7 cellular contexts compared by ENCODE assay signal in the genomic region with DNA sequence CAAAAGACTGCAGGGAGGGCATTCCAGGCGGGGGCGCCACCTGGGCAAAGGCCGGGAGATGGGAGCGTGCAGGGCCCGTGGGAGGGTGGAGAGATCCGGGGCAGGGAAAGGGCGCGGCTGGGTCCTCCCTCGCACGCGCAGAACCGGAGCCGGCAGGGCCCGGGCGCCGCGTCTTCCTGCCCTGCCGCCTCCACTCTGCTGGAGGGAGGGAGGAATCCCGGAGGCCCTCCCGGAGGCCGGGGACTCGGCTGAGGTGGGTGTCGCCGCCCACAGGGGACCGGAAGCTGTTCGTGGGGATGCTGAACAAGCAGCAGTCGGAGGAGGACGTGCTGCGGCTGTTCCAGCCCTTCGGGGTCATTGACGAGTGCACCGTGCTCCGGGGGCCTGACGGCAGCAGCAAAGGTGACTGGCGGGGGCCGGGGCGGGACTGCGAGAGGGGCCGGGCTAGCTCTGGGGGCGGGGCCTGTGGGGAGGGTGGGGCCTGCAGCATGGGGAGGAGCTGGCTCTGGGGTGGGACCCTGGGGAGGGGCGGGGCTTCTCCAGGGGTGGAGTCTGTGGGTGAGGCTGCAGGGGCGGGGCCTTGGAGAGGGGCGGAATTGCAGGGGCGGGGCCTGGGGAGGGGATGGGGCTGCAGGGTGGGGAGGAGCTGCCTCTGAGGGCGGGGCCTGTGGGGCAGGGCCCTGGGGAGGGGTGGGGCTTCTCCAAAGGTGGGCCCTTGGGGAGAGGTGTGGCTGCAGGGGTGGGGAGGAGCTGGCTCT. TPM values are rescaled to one million over a fixed set of nuclear protein-coding genes. Genes with fewer than 3 reads are reported as not detected.
DNase-seq lines count a peak whose midpoint lies in the region; ATAC-seq and TF ChIP-seq lines count a peak whose summit lies in the region.

No MANE protein-coding gene starts in this region.

- H3K4me3 ChIP-seq in hepatocyte, result no peak overlapping the region
- peak overlapping the region in 6 of 7 experiments; percentile 16 to 39 (median 29) for H3K4me3 ChIP-seq in skin epidermis

- H3K9me2 ChIP-seq in hepatocyte (replicated peaks; ENCODE audit: insufficient read depth), result no peaks in the 10 kb centered on the region

- WGBS in hepatocyte (ENCODE audit: low lambda C conversion rate, missing lambda C conversion rate), result 2% methylated on average over 35 of the region's 45 CpGs

- no peaks in the 10 kb centered on the region for H3K9me3 ChIP-seq in hepatocyte (ENCODE audit: low read depth)

- TF ChIP-seq CTCF in hepatocyte (IDR thresholded peaks at IDR 0.05; ENCODE audit: poor library complexity), result no peak

- no peaks in the 10 kb centered on the region for H4K20me1 ChIP-seq in hepatocyte (ENCODE audit: insufficient read depth, poor library complexity, severe bottlenecking)

- DNase-seq in NCI-H1417 treated with DMSO at 0.1 percent for 48 hours (lab: John Stamatoyannopoulos, UW) (peak; percentile 89), T-helper 22 cell (ENCODE audit: low read depth) (peak; percentile 90), anterior cingulate cortex (lab: John Stamatoyannopoulos, UW) (peak in 44 of 58 donors; percentile 4 to 83 (median 46)), hepatocyte (ENCODE audit: low spot score) (peak; percentile 93)

- ATAC-seq in GM18502 (IDR thresholded peaks at IDR 0.05; ENCODE audit: poor library complexity, unreplicated experiment) (peak; percentile 54), GM21825 (IDR thresholded peaks at IDR 0.05; ENCODE audit: unreplicated experiment) (no peak)

- peak overlapping the region; percentile 81 for H2AFZ ChIP-seq in hepatocyte

- H3K27ac ChIP-seq in hepatocyte, result peak overlapping the region; percentile 48
- H3K27ac ChIP-seq in skin epidermis, result peak overlapping the region in 4 of 21 experiments; percentile 1 to 47 (median 24)

- no peaks in the 10 kb centered on the region for H3K79me2 ChIP-seq in hepatocyte

- H3K27me3 ChIP-seq in hepatocyte, result peaks cover 9% of the 10 kb centered on the region

- H3K4me1 ChIP-seq in hepatocyte (ENCODE audit: insufficient read depth), result peaks cover 2% of the 10 kb centered on the region

- no peaks in the 10 kb centered on the region for H3K36me3 ChIP-seq in hepatocyte (replicated peaks; ENCODE audit: insufficient read depth, low read depth)

- H3K4me2 ChIP-seq in hepatocyte, result peak overlapping the region; percentile 91

RNA-seq across cellular contexts. Expression of gene CELF5, which starts 51.3 kb away (rescaled TPM):
- total RNA-seq in hepatocyte, result 0.03 TPM in 1 of 2 replicates, not detected in the other
- 0.17 and 0.90 TPM in 2 replicates for polyA plus RNA-seq in hepatocyte
